Comparison of ENCODE assay signal across 27 cellular contexts in the genomic region with DNA sequence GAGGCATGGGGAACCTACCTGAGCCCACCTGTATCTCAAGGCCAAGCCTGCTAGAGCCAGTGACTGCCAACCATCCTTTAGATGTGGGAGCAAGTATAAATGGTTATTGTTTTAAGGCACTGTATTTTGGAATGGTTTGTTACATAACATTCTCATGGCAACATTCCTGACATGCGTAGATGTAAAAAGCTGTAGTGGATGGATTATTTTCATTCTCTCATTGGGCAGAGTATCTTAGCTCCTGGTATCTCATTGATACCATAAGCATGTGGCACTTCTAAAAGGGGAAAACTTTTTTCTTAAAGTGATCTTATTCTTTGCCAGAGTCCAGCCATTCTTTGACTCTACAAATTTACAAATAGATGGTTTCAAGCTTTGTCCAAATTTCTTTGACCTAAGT.
"Had no signal": no experiment of that assay in that cellular context is flagged by ENCODE, and none has a peak within 500 bp of the region (broad histone marks: within the 10 kb centered on the region; RNA-seq: fewer than 3 reads in every experiment).

No MANE protein-coding gene starts in this region.

- DNase-seq: activated effector memory CD4-positive, alpha-beta T cell treated with anti-CD3 and anti-CD28 coated beads, Interleukin-2, amount 50 U/mL, for 16 hours; activated effector memory CD4-positive, alpha-beta T cell treated with Interleukin-2 at 50 U/mL for 16 hours; activated gamma-delta T cell; activated gamma-delta T cell treated with Interleukin-2 at 50 U/mL for 16 hours; activated naive CD4-positive, alpha-beta T cell; activated naive CD4-positive, alpha-beta T cell treated with anti-CD3 and anti-CD28 coated beads for 36 hours; activated naive CD4-positive, alpha-beta T cell treated with anti-CD3 and anti-CD28 coated beads, Interleukin-2, amount 10 ng/mL, durations not matched to agents 7 days and 5 days; activated naive CD4-positive, alpha-beta T cell treated with anti-CD3 and anti-CD28 coated beads, Interleukin-2, amount 50 U/mL, for 16 hours; activated naive CD4-positive, alpha-beta T cell treated with Interleukin-2 at 50 U/mL for 16 hours; activated naive CD8-positive, alpha-beta T cell treated with anti-CD3 and anti-CD28 coated beads for 36 hours; activated naive CD8-positive, alpha-beta T cell treated with anti-CD3 and anti-CD28 coated beads, Interleukin-2, amount 10 ng/mL, durations not matched to agents 7 days and 5 days; activated naive CD8-positive, alpha-beta T cell treated with anti-CD3 and anti-CD28 coated beads, Interleukin-2, amount 50 U/mL, for 24 hours; activated T-cell treated with anti-CD3 and anti-CD28 coated beads, Interleukin-2, amount 50 U/mL, for 1 hour; activated T-cell treated with anti-CD3 and anti-CD28 coated beads, Interleukin-2, amount 50 U/mL, for 24 hours; activated T-cell treated with anti-CD3 and anti-CD28 coated beads, Interleukin-2, amount 50 U/mL, for 4 hours; activated T-cell treated with anti-CD3 and anti-CD28 coated beads, Interleukin-2, amount 50 U/mL, for 48 hours; activated T-cell treated with anti-CD3 and anti-CD28 coated beads, Interleukin-2, amount 50 U/mL, for 72 hours; adrenal gland; amniotic stem cell; amygdala; anterior cingulate cortex; aorta; body of pancreas; brain microvascular endothelial cell; caudate nucleus; central memory CD4-positive, alpha-beta T cell; cerebellar nuclear complex had no signal
